In the genomic region with DNA sequence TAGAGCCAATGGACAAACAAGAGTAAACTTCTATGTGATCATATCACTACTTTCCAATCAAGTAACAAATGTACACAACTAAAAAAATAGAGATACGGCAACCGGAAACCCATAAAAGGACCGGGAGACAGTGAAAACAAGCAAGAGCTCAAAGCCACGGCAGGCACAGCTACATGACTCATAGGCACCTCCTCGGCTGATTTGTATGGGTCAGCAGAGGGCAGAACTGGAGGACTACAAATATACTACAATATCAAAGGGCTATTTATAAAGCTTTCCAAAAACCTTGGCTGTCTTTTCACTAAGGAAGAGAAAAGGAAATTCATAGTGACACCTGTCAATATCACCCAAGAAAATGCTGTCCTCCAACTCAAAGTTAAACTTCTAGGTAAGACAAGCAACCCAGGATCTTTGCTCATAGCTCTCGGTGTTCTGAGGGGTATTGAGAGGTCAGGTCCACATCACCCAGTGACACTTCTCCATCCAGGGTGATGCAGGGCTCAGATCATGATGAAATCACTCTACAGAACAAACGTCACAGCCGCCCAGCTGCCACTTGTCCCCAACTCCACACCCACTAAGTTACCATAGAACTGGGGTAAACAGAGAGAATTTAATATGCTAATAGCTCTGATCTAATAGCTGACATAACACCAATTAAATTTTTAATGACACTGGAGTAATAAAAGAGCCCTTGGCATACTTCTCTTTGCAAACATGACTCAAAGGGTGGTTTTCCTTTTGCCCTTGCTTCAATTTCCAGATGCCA, we compare ENCODE assay signal across 1 cellular context.
TF ChIP-seq lines count a peak whose summit lies in the region.

No MANE protein-coding gene starts in this region.

TF ChIP-seq in K562, 482 proteins besides CTCF, POLR2A, EP300 and RAD21 (continued from another document and continues in another):
- TF ChIP-seq, protein P1, sequence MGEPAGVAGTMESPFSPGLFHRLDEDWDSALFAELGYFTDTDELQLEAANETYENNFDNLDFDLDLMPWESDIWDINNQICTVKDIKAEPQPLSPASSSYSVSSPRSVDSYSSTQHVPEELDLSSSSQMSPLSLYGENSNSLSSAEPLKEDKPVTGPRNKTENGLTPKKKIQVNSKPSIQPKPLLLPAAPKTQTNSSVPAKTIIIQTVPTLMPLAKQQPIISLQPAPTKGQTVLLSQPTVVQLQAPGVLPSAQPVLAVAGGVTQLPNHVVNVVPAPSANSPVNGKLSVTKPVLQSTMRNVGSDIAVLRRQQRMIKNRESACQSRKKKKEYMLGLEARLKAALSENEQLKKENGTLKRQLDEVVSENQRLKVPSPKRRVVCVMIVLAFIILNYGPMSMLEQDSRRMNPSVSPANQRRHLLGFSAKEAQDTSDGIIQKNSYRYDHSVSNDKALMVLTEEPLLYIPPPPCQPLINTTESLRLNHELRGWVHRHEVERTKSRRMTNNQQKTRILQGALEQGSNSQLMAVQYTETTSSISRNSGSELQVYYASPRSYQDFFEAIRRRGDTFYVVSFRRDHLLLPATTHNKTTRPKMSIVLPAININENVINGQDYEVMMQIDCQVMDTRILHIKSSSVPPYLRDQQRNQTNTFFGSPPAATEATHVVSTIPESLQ (CRISPR knock-in tag; IDR thresholded peaks at IDR 0.05), result no peak
- TF ChIP-seq TCF7L2 (IDR thresholded peaks at IDR 0.05; ENCODE audit: low read depth, low read length) (no peak), TCF3 (CRISPR knock-in tag; IDR thresholded peaks at IDR 0.05) (no peak), PPARD (CRISPR knock-in tag; IDR thresholded peaks at IDR 0.05) (no peak), TAF7 (tag; IDR thresholded peaks at IDR 0.05) (no peak), ESRRB (CRISPR knock-in tag; IDR thresholded peaks at IDR 0.05; ENCODE audit: borderline replicate concordance) (no peak), PTBP1 (IDR thresholded peaks at IDR 0.05; ENCODE audit: low read depth, low read length) (no peak), MAZ (CRISPR knock-in tag; conservative IDR thresholded peaks at IDR 0.05 in 1 of 2, IDR thresholded peaks at IDR 0.05 in 1 of 2) (peak in 1 of 2 experiments; percentile 41; a peak in 1 of 4 replicates), ZNF24 (IDR thresholded peaks at IDR 0.05) (no peak), WHSC1 (IDR thresholded peaks at IDR 0.05; ENCODE audit: low read length) (no peak), ZNF79 (CRISPR knock-in tag; IDR thresholded peaks at IDR 0.05; ENCODE audit: low read depth) (no peak), TCFL5 (CRISPR knock-in tag; conservative IDR thresholded peaks at IDR 0.05) (no peak), JUN (IDR thresholded peaks at IDR 0.05; ENCODE audit: borderline replicate concordance, low read depth, low read length) (peak; percentile 61; the same call in 1 of the 2 replicates), JUN (CRISPR knock-in tag; IDR thresholded peaks at IDR 0.05; ENCODE audit: borderline replicate concordance) (no peak), BACH1 (tag; IDR thresholded peaks at IDR 0.05) (no peak), EWSR1 (IDR thresholded peaks at IDR 0.05; ENCODE audit: borderline replicate concordance, low read depth, partially characterized antibody) (no peak), PHF20 (IDR thresholded peaks at IDR 0.05; ENCODE audit: partially characterized antibody) (no peak), ILK (tag; IDR thresholded peaks at IDR 0.05; ENCODE audit: borderline replicate concordance, low read depth) (no peak), MCM2 (IDR thresholded peaks at IDR 0.05; ENCODE audit: low read depth) (no peak), PHB2 (IDR thresholded peaks at IDR 0.05; ENCODE audit: low read depth) (no peak), ZNF778 (CRISPR knock-in tag; IDR thresholded peaks at IDR 0.05) (no peak), U2AF1 (optimal IDR thresholded peaks at IDR 0.05; ENCODE audit: low read depth, low read length) (no peak), SMAD3 (CRISPR knock-in tag; conservative IDR thresholded peaks at IDR 0.05) (no peak), ZBTB8A (IDR thresholded peaks at IDR 0.05; ENCODE audit: partially characterized antibody) (no peak), CHD1 (IDR thresholded peaks at IDR 0.05; ENCODE audit: low read length) (no peak)
- TF ChIP-seq, protein P2, sequence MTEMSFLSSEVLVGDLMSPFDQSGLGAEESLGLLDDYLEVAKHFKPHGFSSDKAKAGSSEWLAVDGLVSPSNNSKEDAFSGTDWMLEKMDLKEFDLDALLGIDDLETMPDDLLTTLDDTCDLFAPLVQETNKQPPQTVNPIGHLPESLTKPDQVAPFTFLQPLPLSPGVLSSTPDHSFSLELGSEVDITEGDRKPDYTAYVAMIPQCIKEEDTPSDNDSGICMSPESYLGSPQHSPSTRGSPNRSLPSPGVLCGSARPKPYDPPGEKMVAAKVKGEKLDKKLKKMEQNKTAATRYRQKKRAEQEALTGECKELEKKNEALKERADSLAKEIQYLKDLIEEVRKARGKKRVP (CRISPR knock-in tag; IDR thresholded peaks at IDR 0.05), result no peak
- TF ChIP-seq, protein P3, sequence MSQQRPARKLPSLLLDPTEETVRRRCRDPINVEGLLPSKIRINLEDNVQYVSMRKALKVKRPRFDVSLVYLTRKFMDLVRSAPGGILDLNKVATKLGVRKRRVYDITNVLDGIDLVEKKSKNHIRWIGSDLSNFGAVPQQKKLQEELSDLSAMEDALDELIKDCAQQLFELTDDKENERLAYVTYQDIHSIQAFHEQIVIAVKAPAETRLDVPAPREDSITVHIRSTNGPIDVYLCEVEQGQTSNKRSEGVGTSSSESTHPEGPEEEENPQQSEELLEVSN (IDR thresholded peaks at IDR 0.05; ENCODE audit: borderline replicate concordance in 1 of 2, extremely low read depth in 1 of 2, insufficient read depth in 1 of 2, insufficient read length in 1 of 2, low read depth in 1 of 2, low read length in 1 of 2, poor library complexity in 1 of 2, severe bottlenecking in 1 of 2), result no peak
- TF ChIP-seq, protein P4, sequence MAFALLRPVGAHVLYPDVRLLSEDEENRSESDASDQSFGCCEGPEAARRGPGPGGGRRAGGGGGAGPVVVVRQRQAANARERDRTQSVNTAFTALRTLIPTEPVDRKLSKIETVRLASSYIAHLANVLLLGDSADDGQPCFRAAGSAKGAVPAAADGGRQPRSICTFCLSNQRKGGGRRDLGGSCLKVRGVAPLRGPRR (CRISPR knock-in tag; IDR thresholded peaks at IDR 0.05), result no peak
- TF ChIP-seq, protein P5, sequence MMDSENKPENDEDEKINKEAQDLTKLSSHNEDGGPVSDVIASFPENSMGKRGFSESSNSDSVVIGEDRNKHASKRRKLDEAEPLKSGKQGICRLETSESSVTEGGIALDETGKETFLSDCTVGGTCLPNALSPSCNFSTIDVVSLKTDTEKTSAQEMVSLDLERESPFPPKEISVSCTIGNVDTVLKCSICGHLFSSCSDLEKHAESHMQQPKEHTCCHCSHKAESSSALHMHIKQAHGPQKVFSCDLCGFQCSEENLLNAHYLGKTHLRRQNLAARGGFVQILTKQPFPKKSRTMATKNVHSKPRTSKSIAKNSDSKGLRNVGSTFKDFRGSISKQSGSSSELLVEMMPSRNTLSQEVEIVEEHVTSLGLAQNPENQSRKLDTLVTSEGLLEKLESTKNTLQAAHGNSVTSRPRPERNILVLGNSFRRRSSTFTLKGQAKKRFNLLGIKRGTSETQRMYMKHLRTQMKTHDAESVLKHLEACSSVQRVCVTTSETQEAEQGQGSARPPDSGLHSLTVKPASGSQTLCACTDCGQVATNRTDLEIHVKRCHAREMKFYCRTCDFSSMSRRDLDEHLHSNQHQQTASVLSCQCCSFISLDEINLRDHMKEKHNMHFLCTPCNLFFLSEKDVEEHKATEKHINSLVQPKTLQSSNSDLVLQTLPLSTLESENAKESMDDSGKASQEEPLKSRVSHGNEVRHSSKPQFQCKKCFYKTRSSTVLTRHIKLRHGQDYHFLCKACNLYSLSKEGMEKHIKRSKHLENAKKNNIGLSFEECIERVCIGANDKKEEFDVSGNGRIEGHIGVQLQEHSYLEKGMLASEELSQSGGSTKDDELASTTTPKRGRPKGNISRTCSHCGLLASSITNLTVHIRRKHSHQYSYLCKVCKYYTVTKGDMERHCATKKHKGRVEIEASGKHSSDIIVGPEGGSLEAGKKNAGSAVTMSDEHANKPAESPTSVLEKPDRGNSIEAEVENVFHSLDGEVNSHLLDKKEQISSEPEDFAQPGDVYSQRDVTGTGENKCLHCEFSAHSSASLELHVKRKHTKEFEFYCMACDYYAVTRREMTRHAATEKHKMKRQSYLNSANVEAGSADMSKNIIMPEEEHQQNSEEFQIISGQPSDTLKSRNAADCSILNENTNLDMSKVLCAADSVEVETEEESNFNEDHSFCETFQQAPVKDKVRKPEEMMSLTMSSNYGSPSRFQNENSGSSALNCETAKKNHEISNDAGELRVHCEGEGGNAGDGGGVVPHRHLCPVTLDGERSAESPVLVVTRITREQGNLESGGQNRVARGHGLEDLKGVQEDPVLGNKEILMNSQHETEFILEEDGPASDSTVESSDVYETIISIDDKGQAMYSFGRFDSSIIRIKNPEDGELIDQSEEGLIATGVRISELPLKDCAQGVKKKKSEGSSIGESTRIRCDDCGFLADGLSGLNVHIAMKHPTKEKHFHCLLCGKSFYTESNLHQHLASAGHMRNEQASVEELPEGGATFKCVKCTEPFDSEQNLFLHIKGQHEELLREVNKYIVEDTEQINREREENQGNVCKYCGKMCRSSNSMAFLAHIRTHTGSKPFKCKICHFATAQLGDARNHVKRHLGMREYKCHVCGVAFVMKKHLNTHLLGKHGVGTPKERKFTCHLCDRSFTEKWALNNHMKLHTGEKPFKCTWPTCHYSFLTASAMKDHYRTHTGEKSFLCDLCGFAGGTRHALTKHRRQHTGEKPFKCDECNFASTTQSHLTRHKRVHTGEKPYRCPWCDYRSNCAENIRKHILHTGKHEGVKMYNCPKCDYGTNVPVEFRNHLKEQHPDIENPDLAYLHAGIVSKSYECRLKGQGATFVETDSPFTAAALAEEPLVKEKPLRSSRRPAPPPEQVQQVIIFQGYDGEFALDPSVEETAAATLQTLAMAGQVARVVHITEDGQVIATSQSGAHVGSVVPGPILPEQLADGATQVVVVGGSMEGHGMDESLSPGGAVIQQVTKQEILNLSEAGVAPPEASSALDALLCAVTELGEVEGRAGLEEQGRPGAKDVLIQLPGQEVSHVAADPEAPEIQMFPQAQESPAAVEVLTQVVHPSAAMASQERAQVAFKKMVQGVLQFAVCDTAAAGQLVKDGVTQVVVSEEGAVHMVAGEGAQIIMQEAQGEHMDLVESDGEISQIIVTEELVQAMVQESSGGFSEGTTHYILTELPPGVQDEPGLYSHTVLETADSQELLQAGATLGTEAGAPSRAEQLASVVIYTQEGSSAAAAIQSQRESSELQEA (IDR thresholded peaks at IDR 0.05; ENCODE audit: low read depth), result no peak
- TF ChIP-seq, protein P6, sequence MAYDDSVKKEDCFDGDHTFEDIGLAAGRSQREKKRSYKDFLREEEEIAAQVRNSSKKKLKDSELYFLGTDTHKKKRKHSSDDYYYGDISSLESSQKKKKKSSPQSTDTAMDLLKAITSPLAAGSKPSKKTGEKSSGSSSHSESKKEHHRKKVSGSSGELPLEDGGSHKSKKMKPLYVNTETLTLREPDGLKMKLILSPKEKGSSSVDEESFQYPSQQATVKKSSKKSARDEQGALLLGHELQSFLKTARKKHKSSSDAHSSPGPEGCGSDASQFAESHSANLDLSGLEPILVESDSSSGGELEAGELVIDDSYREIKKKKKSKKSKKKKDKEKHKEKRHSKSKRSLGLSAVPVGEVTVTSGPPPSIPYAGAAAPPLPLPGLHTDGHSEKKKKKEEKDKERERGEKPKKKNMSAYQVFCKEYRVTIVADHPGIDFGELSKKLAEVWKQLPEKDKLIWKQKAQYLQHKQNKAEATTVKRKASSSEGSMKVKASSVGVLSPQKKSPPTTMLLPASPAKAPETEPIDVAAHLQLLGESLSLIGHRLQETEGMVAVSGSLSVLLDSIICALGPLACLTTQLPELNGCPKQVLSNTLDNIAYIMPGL (CRISPR knock-in tag; IDR thresholded peaks at IDR 0.05), result no peak
- TF ChIP-seq, protein P7, sequence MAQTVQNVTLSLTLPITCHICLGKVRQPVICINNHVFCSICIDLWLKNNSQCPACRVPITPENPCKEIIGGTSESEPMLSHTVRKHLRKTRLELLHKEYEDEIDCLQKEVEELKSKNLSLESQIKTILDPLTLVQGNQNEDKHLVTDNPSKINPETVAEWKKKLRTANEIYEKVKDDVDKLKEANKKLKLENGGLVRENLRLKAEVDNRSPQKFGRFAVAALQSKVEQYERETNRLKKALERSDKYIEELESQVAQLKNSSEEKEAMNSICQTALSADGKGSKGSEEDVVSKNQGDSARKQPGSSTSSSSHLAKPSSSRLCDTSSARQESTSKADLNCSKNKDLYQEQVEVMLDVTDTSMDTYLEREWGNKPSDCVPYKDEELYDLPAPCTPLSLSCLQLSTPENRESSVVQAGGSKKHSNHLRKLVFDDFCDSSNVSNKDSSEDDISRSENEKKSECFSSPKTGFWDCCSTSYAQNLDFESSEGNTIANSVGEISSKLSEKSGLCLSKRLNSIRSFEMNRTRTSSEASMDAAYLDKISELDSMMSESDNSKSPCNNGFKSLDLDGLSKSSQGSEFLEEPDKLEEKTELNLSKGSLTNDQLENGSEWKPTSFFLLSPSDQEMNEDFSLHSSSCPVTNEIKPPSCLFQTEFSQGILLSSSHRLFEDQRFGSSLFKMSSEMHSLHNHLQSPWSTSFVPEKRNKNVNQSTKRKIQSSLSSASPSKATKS (CRISPR knock-in tag; IDR thresholded peaks at IDR 0.05), result no peak
- TF ChIP-seq, protein P8, sequence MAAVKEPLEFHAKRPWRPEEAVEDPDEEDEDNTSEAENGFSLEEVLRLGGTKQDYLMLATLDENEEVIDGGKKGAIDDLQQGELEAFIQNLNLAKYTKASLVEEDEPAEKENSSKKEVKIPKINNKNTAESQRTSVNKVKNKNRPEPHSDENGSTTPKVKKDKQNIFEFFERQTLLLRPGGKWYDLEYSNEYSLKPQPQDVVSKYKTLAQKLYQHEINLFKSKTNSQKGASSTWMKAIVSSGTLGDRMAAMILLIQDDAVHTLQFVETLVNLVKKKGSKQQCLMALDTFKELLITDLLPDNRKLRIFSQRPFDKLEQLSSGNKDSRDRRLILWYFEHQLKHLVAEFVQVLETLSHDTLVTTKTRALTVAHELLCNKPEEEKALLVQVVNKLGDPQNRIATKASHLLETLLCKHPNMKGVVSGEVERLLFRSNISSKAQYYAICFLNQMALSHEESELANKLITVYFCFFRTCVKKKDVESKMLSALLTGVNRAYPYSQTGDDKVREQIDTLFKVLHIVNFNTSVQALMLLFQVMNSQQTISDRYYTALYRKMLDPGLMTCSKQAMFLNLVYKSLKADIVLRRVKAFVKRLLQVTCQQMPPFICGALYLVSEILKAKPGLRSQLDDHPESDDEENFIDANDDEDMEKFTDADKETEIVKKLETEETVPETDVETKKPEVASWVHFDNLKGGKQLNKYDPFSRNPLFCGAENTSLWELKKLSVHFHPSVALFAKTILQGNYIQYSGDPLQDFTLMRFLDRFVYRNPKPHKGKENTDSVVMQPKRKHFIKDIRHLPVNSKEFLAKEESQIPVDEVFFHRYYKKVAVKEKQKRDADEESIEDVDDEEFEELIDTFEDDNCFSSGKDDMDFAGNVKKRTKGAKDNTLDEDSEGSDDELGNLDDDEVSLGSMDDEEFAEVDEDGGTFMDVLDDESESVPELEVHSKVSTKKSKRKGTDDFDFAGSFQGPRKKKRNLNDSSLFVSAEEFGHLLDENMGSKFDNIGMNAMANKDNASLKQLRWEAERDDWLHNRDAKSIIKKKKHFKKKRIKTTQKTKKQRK (IDR thresholded peaks at IDR 0.05; ENCODE audit: borderline replicate concordance, low read depth, low read length), result no peak
